36 cellular contexts compared by ENCODE assay signal in genomic region chr6:28892525-28892924, GRCh38.
"Had no signal": no experiment of that assay in that cellular context is flagged by ENCODE, and none has a peak within 500 bp of the region (broad histone marks: within the 10 kb centered on the region; RNA-seq: fewer than 3 reads in every experiment).

No MANE protein-coding gene starts in this region.

- ATAC-seq: activated CD8-positive, alpha-beta T cell treated with anti-CD3 and anti-CD28 coated beads for 36 hours; activated naive CD4-positive, alpha-beta T cell treated with anti-CD3 and anti-CD28 coated beads, Interleukin-2, amount 50 U/mL, for 72 hours; activated T-cell treated with anti-CD3 and anti-CD28 coated beads, Interleukin-2, amount 50 U/mL, for 4 hours; activated T-cell treated with anti-CD3 and anti-CD28 coated beads, Interleukin-2, amount 50 U/mL, for 72 hours; activated T-helper 17 cell treated with anti-CD3 and anti-CD28 coated beads, Interleukin-2, amount 50 U/mL, for 72 hours had no signal

- FAIRE-seq: bronchial epithelial cell, TTC549 had no signal

- H3K27me3 Mint-ChIP-seq: activated T-helper 17 cell treated with anti-CD3 and anti-CD28 coated beads, Interleukin-2, amount 50 U/mL, for 72 hours had no signal

- H3K4me3 Mint-ChIP-seq: activated CD4-positive, alpha-beta memory T cell treated with anti-CD3 and anti-CD28 coated beads for 36 hours; activated CD8-positive, alpha-beta T cell treated with anti-CD3 and anti-CD28 coated beads for 36 hours; activated naive CD4-positive, alpha-beta T cell treated with anti-CD3 and anti-CD28 coated beads for 36 hours; activated naive CD8-positive, alpha-beta T cell treated with anti-CD3 and anti-CD28 coated beads for 36 hours; activated T-cell treated with anti-CD3 and anti-CD28 coated beads, Interleukin-2, amount 50 U/mL, for 72 hours; activated T-helper 17 cell treated with anti-CD3 and anti-CD28 coated beads, Interleukin-2, amount 50 U/mL, for 72 hours; T-helper 1 cell treated with Interleukin-12 subunit alpha and Interleukin-12 subunit beta and Interleukin-4 antibody, amounts not matched to agents 30 μg/mL and 1 μg/mL, for 36 hours had no signal

- H3K36me3 Mint-ChIP-seq: brain had no signal

- H3K27ac Mint-ChIP-seq: activated B cell treated with CpG ODN at 0.5 μM for 24 hours; activated CD4-positive, alpha-beta memory T cell treated with anti-CD3 and anti-CD28 coated beads for 36 hours; activated CD4-positive, alpha-beta T cell treated with anti-CD3 and anti-CD28 coated beads, Interleukin-2, amount 10 ng/mL, durations not matched to agents 24 days and 14 days; activated CD8-positive, alpha-beta T cell treated with anti-CD3 and anti-CD28 coated beads for 36 hours; activated naive CD4-positive, alpha-beta T cell treated with anti-CD3 and anti-CD28 coated beads, Interleukin-2, amount 50 U/mL, for 72 hours; activated naive CD8-positive, alpha-beta T cell treated with anti-CD3 and anti-CD28 coated beads for 36 hours; activated T-cell treated with anti-CD3 and anti-CD28 coated beads, Interleukin-2, amount 50 U/mL, for 72 hours; activated T-helper 1 cell treated with anti-CD3 and anti-CD28 coated beads, Interleukin-12 subunit alpha, Interleukin-12 subunit beta, Interleukin-2, Interleukin-4 antibody, amounts not matched to agents 30 ng/mL and 10 ng/mL and 1 ng/mL, durations not matched to agents 14 hours and 24 hours and 36 hours; activated T-helper 17 cell treated with anti-CD3 and anti-CD28 coated beads, Interleukin-2, amount 50 U/mL, for 72 hours; T-helper 2 cell treated with Interferon-gamma antibody and Interleukin-4, amounts not matched to agents 5 μg/mL and 100 μg/mL, for 36 hours had no signal

- H3K27me3 ChIP-seq: adrenal gland, cardiac muscle cell had no signal

- DNase-seq: activated B cell treated with CpG ODN at 0.5 μM for 24 hours; activated CD4-positive, alpha-beta memory T cell treated with anti-CD3 and anti-CD28 coated beads for 36 hours; activated CD4-positive, alpha-beta T cell treated with anti-CD3 and anti-CD28 coated beads for 4 hours; activated CD4-positive, alpha-beta T cell treated with anti-CD3 and anti-CD28 coated beads, Interleukin-2, amount 10 ng/mL, durations not matched to agents 24 days and 14 days; activated CD4-positive, alpha-beta T cell treated with anti-CD3 and anti-CD28 coated beads, Interleukin-2, amount 50 U/mL, for 1 hour; activated CD4-positive, alpha-beta T cell treated with anti-CD3 and anti-CD28 coated beads, Interleukin-2, amount 50 U/mL, for 4 hours; activated CD4-positive, CD25-positive, alpha-beta regulatory T cell treated with anti-CD3 and anti-CD28 coated beads, Interleukin-2, amount 50 U/mL, for 72 hours; activated CD8-positive, alpha-beta memory T cell treated with anti-CD3 and anti-CD28 coated beads, Interleukin-2, amount 50 U/mL, for 4 hours; activated CD8-positive, alpha-beta T cell treated with anti-CD3 and anti-CD28 coated beads for 36 hours; activated effector memory CD4-positive, alpha-beta T cell treated with anti-CD3 and anti-CD28 coated beads, Interleukin-2, amount 50 U/mL, for 16 hours; activated gamma-delta T cell treated with Interleukin-2 at 50 U/mL for 16 hours; activated naive CD4-positive, alpha-beta T cell; activated naive CD4-positive, alpha-beta T cell treated with anti-CD3 and anti-CD28 coated beads for 36 hours; activated naive CD4-positive, alpha-beta T cell treated with anti-CD3 and anti-CD28 coated beads, Interleukin-2, amount 50 U/mL, for 16 hours; activated naive CD8-positive, alpha-beta T cell treated with anti-CD3 and anti-CD28 coated beads for 36 hours; activated T-cell treated with anti-CD3 and anti-CD28 coated beads for 4 hours; activated T-cell treated with anti-CD3 and anti-CD28 coated beads, Interleukin-2, amount 50 U/mL, for 1 hour; activated T-cell treated with anti-CD3 and anti-CD28 coated beads, Interleukin-2, amount 50 U/mL, for 4 hours; activated T-cell treated with anti-CD3 and anti-CD28 coated beads, Interleukin-2, amount 50 U/mL, for 72 hours; adrenal gland; amniotic stem cell; aorta; central memory CD4-positive, alpha-beta T cell; T-helper 1 cell; T-helper 2 cell; T-helper 9 cell had no signal

- H3K36me3 ChIP-seq: adrenal gland, cardiac muscle cell had no signal

- H3K9me3 Mint-ChIP-seq: activated CD4-positive, alpha-beta T cell treated with anti-CD3 and anti-CD28 coated beads, Interleukin-2, amount 10 ng/mL, durations not matched to agents 24 days and 14 days; activated CD8-positive, alpha-beta T cell treated with anti-CD3 and anti-CD28 coated beads for 36 hours; activated naive CD4-positive, alpha-beta T cell treated with anti-CD3 and anti-CD28 coated beads for 36 hours; activated naive CD4-positive, alpha-beta T cell treated with anti-CD3 and anti-CD28 coated beads, Interleukin-2, amount 50 U/mL, for 72 hours; activated T-cell treated with anti-CD3 and anti-CD28 coated beads, Interleukin-2, amount 50 U/mL, for 4 hours; activated T-helper 1 cell treated with anti-CD3 and anti-CD28 coated beads, Interleukin-12 subunit alpha, Interleukin-12 subunit beta, Interleukin-2, Interleukin-4 antibody, amounts not matched to agents 30 ng/mL and 10 ng/mL and 1 ng/mL, durations not matched to agents 14 hours and 24 hours and 36 hours; activated T-helper 17 cell treated with anti-CD3 and anti-CD28 coated beads, Interleukin-2, amount 50 U/mL, for 72 hours; T-helper 1 cell treated with Interleukin-12 subunit alpha and Interleukin-12 subunit beta and Interleukin-4 antibody, amounts not matched to agents 30 μg/mL and 1 μg/mL, for 36 hours; T-helper 2 cell treated with Interferon-gamma antibody and Interleukin-4, amounts not matched to agents 5 μg/mL and 100 μg/mL, for 36 hours had no signal

- H3K4me3 ChIP-seq: adrenal gland, cardiac muscle cell had no signal

- H3K27ac ChIP-seq: adrenal gland, cardiac muscle cell, VCaP had no signal

- H3K9me3 ChIP-seq: adrenal gland had no signal
